17 cellular contexts compared by ENCODE assay signal in genomic region chr10:31424473-31424872, GRCh38.
DNase-seq lines count a peak whose midpoint lies in the region; ATAC-seq, FAIRE-seq and TF ChIP-seq lines count a peak whose summit lies in the region.
"Had no signal": no experiment of that assay in that cellular context is flagged by ENCODE, and none has a peak within 500 bp of the region (broad histone marks: within the 10 kb centered on the region; RNA-seq: fewer than 3 reads in every experiment).

No MANE protein-coding gene starts in this region.

- peak; percentile 65 to 71 for ATAC-seq in activated CD4-positive, CD25-positive, alpha-beta regulatory T cell treated with anti-CD3 and anti-CD28 coated beads, Interleukin-2, amount 50 U/mL, for 24 hours
- peak; percentile 40 for ATAC-seq in stimulated activated naive CD8-positive, alpha-beta T cell treated with anti-CD3 and anti-CD28 coated beads, Interleukin-15, Interleukin-2, amounts not matched to agents 100 U/mL and 50 U/mL, for 24 hours
- no peak for ATAC-seq in stimulated activated naive CD8-positive, alpha-beta T cell treated with anti-CD3 and anti-CD28 coated beads, Interleukin-15, amount 100 ng/mL, for 72 hours
- ATAC-seq in activated CD8-positive, alpha-beta T cell treated with anti-CD3 and anti-CD28 coated beads, Interleukin-2, amount 10 ng/mL, durations not matched to agents 7 days and 5 days = no peak
- ATAC-seq: GM23338 had no signal

- H3K4me3 ChIP-seq in endothelial cell of umbilical vein (replicated peaks in 1 of 3; ENCODE audit: insufficient read depth in 1 of 3, low read depth in 1 of 3, low read length in 3 of 3) = no peak overlapping the region
- H3K4me3 ChIP-seq: BLaER1 treated with 17β-estradiol and CSF1 and Interleukin-3, amounts not matched to agents 10 nM and 100 nM; GM23338 had no signal

- no peak for TF ChIP-seq POLR2A in endothelial cell of umbilical vein (IDR thresholded peaks at IDR 0.05; ENCODE audit: low read depth, low read length)

- no peak for DNase-seq in activated CD4-positive, CD25-positive, alpha-beta regulatory T cell (lab: John Stamatoyannopoulos, UW)
- no peak for DNase-seq in stimulated activated naive CD8-positive, alpha-beta T cell treated with anti-CD3 and anti-CD28 coated beads, Interleukin-15, Interleukin-2, amounts not matched to agents 100 U/mL and 50 U/mL, for 24 hours
- no peak for DNase-seq in stimulated activated naive CD8-positive, alpha-beta T cell treated with anti-CD3 and anti-CD28 coated beads, Interleukin-15, amount 100 ng/mL, for 72 hours
- DNase-seq in endothelial cell of umbilical vein (ENCODE audit: low read depth, low spot score) = no peak
- no peak for DNase-seq in activated CD4-positive, alpha-beta T cell treated with anti-CD3 and anti-CD28 coated beads, Interleukin-2, amount 10 ng/mL, durations not matched to agents 24 days and 14 days
- DNase-seq in activated CD8-positive, alpha-beta memory T cell treated with anti-CD3 and anti-CD28 coated beads for 24 hours = no peak
- no peak for DNase-seq in activated CD8-positive, alpha-beta T cell treated with anti-CD3 and anti-CD28 coated beads, Interleukin-2, amount 10 ng/mL, durations not matched to agents 7 days and 5 days
- DNase-seq: ACHN; CD4-positive, CD25-positive, alpha-beta regulatory T cell; DMS 273 treated with DMSO at 0.1 percent for 48 hours; H9; IMR-90 had no signal

- dilution Hi-C loops in endothelial cell of umbilical vein (cut with MboI; ENCODE audit: extremely low pct_ligation_motif_present, low sequenced_read_pairs) = no loop called here

- H3K9me1 ChIP-seq in endothelial cell of umbilical vein (replicated peaks; ENCODE audit: control insufficient read depth, extremely low read depth, insufficient read depth, low read length) = no peaks in the 10 kb centered on the region

- peak overlapping the region; percentile 38 for H3K4me2 ChIP-seq in endothelial cell of umbilical vein (ENCODE audit: insufficient read depth, low read length)
- H3K4me2 ChIP-seq: BLaER1 treated with 17β-estradiol and CSF1 and Interleukin-3, amounts not matched to agents 10 nM and 100 nM; GM23338 had no signal

- peaks cover 5 to 8% of the 10 kb centered on the region in 2 donors for H3K9me3 Mint-ChIP-seq in stimulated activated naive CD8-positive, alpha-beta T cell treated with anti-CD3 and anti-CD28 coated beads, Interleukin-15, amount 100 ng/mL, for 72 hours
- peaks cover 7% of the 10 kb centered on the region for H3K9me3 Mint-ChIP-seq in activated CD4-positive, alpha-beta T cell treated with anti-CD3 and anti-CD28 coated beads, Interleukin-2, amount 10 ng/mL, durations not matched to agents 24 days and 14 days
- peaks cover 3% of the 10 kb centered on the region for H3K9me3 Mint-ChIP-seq in activated CD8-positive, alpha-beta T cell treated with anti-CD3 and anti-CD28 coated beads, Interleukin-2, amount 10 ng/mL, durations not matched to agents 7 days and 5 days (ENCODE audit: insufficient read depth)
- H3K9me3 Mint-ChIP-seq: GM23338 had no signal

- peaks cover 46% of the 10 kb centered on the region for H3K4me1 Mint-ChIP-seq in stimulated activated naive CD8-positive, alpha-beta T cell treated with anti-CD3 and anti-CD28 coated beads, Interleukin-15, amount 100 ng/mL, for 72 hours
- peaks cover 19% of the 10 kb centered on the region for H3K4me1 Mint-ChIP-seq in activated CD4-positive, alpha-beta T cell treated with anti-CD3 and anti-CD28 coated beads, Interleukin-2, amount 10 ng/mL, durations not matched to agents 24 days and 14 days
- H3K4me1 Mint-ChIP-seq in activated CD8-positive, alpha-beta T cell treated with anti-CD3 and anti-CD28 coated beads, Interleukin-2, amount 10 ng/mL, durations not matched to agents 7 days and 5 days (ENCODE audit: low read depth) = peaks cover 5% of the 10 kb centered on the region
- H3K4me1 Mint-ChIP-seq: GM23338, H9 had no signal

- H3K9ac ChIP-seq in endothelial cell of umbilical vein (replicated peaks; ENCODE audit: extremely low read depth, insufficient read depth, low read length) = no peak overlapping the region
- H3K9ac ChIP-seq: BLaER1 treated with 17β-estradiol and CSF1 and Interleukin-3, amounts not matched to agents 10 nM and 100 nM had no signal

- no TSS peak for BruUV-seq in endothelial cell of umbilical vein (replicated peaks; lab: Mats Ljungman, UMichigan)

- H3K9me3 ChIP-seq in endothelial cell of umbilical vein (replicated peaks; ENCODE audit: control insufficient read depth, insufficient read depth, low read length) = no peaks in the 10 kb centered on the region

- H3K4me1 ChIP-seq in endothelial cell of umbilical vein (ENCODE audit: control insufficient read depth, extremely low read depth, insufficient read depth, low read length) = peaks cover 44% of the 10 kb centered on the region

- POLR2A ChIA-PET in endothelial cell of umbilical vein (lab: Charles Lee) = no interaction called here
- POLR2A ChIA-PET in activated CD8-positive, alpha-beta T cell treated with anti-CD3 and anti-CD28 coated beads, Interleukin-2, amount 10 ng/mL, durations not matched to agents 7 days and 5 days (lab: Charles Lee) = no interaction called here

- no peak overlapping the region for H2AFZ ChIP-seq in endothelial cell of umbilical vein (ENCODE audit: low read depth, low read length)
- H2AFZ ChIP-seq: GM23338 had no signal

- intact Hi-C loops in endothelial cell of umbilical vein (cut with micrococcal nuclease) = no loop called here
- intact Hi-C loops in activated CD4-positive, alpha-beta T cell treated with anti-CD3 and anti-CD28 coated beads, Interleukin-2, amount 10 ng/mL, durations not matched to agents 24 days and 14 days (cut with micrococcal nuclease) = no loop called here

- H3K27me3 ChIP-seq in endothelial cell of umbilical vein (ENCODE audit: control insufficient read depth in 2 of 2, insufficient read depth in 2 of 2, low read length in 2 of 2) = no peaks in the 10 kb centered on the region
- H3K27me3 ChIP-seq: BLaER1 treated with 17β-estradiol and CSF1 and Interleukin-3, amounts not matched to agents 10 nM and 100 nM had no signal

- H3K27ac ChIP-seq in endothelial cell of umbilical vein (ENCODE audit: insufficient read depth, low read depth, low read length) = no peak overlapping the region
- H3K27ac ChIP-seq: 22Rv1; BLaER1 treated with 17β-estradiol and CSF1 and Interleukin-3, amounts not matched to agents 10 nM and 100 nM had no signal

- no peaks in the 10 kb centered on the region for H4K20me1 ChIP-seq in endothelial cell of umbilical vein (replicated peaks; ENCODE audit: control insufficient read depth, extremely low read depth, insufficient read depth, low read length)
- H4K20me1 ChIP-seq: BLaER1 treated with 17β-estradiol and CSF1 and Interleukin-3, amounts not matched to agents 10 nM and 100 nM had no signal

- H3K4me3 Mint-ChIP-seq in stimulated activated naive CD8-positive, alpha-beta T cell treated with anti-CD3 and anti-CD28 coated beads, Interleukin-15, amount 100 ng/mL, for 72 hours = no peak overlapping the region
- H3K4me3 Mint-ChIP-seq in activated CD4-positive, alpha-beta T cell treated with anti-CD3 and anti-CD28 coated beads, Interleukin-2, amount 10 ng/mL, durations not matched to agents 24 days and 14 days = no peak overlapping the region
- no peak overlapping the region for H3K4me3 Mint-ChIP-seq in activated CD8-positive, alpha-beta T cell treated with anti-CD3 and anti-CD28 coated beads, Interleukin-2, amount 10 ng/mL, durations not matched to agents 7 days and 5 days
- H3K4me3 Mint-ChIP-seq: CD4-positive, CD25-positive, alpha-beta regulatory T cell; GM23338; H9 had no signal

- peaks cover 37% of the 10 kb centered on the region for H3K36me3 Mint-ChIP-seq in activated CD4-positive, alpha-beta T cell treated with anti-CD3 and anti-CD28 coated beads, Interleukin-2, amount 10 ng/mL, durations not matched to agents 24 days and 14 days (ENCODE audit: low read depth)
- peaks cover 37% of the 10 kb centered on the region for H3K36me3 Mint-ChIP-seq in activated CD8-positive, alpha-beta T cell treated with anti-CD3 and anti-CD28 coated beads, Interleukin-2, amount 10 ng/mL, durations not matched to agents 7 days and 5 days (ENCODE audit: low read depth)

- CTCF ChIA-PET in endothelial cell of umbilical vein (lab: Charles Lee) = interaction anchor here (1.0 to 1.3 kb wide), 3 partner anchors 9 to 40 kb away, joined by 3 to 7 read pairs (median 5); no protein-coding TSS in a partner anchor
- CTCF ChIA-PET in activated CD8-positive, alpha-beta T cell treated with anti-CD3 and anti-CD28 coated beads, Interleukin-2, amount 10 ng/mL, durations not matched to agents 7 days and 5 days (lab: Charles Lee) = no interaction called here

- no peaks in the 10 kb centered on the region for H3K27me3 Mint-ChIP-seq in stimulated activated naive CD8-positive, alpha-beta T cell treated with anti-CD3 and anti-CD28 coated beads, Interleukin-15, amount 100 ng/mL, for 72 hours
- H3K27me3 Mint-ChIP-seq in activated CD4-positive, alpha-beta T cell treated with anti-CD3 and anti-CD28 coated beads, Interleukin-2, amount 10 ng/mL, durations not matched to agents 24 days and 14 days = no peaks in the 10 kb centered on the region
- no peaks in the 10 kb centered on the region for H3K27me3 Mint-ChIP-seq in activated CD8-positive, alpha-beta T cell treated with anti-CD3 and anti-CD28 coated beads, Interleukin-2, amount 10 ng/mL, durations not matched to agents 7 days and 5 days (ENCODE audit: low read depth)
- H3K27me3 Mint-ChIP-seq: CD4-positive, CD25-positive, alpha-beta regulatory T cell had no signal

- H3K79me2 ChIP-seq in endothelial cell of umbilical vein (ENCODE audit: control insufficient read depth, insufficient read depth, low read length) = peaks cover 82% of the 10 kb centered on the region

- TF ChIP-seq CTCF in endothelial cell of umbilical vein (IDR thresholded peaks at IDR 0.05; ENCODE audit: extremely low read depth in 1 of 2, insufficient read depth in 1 of 2, low read depth in 1 of 2, low read length in 2 of 2) = no peak

- H3K36me3 ChIP-seq in endothelial cell of umbilical vein (ENCODE audit: control insufficient read depth in 2 of 2, extremely low read depth in 1 of 2, insufficient read depth in 2 of 2, low read length in 2 of 2) = peaks cover 0 to 3% of the 10 kb centered on the region in 2 experiments
- H3K36me3 ChIP-seq: BLaER1 treated with 17β-estradiol and CSF1 and Interleukin-3, amounts not matched to agents 10 nM and 100 nM had no signal

- no peak overlapping the region for H3K27ac Mint-ChIP-seq in stimulated activated naive CD8-positive, alpha-beta T cell treated with anti-CD3 and anti-CD28 coated beads, Interleukin-15, amount 100 ng/mL, for 72 hours
- H3K27ac Mint-ChIP-seq in activated CD4-positive, alpha-beta T cell treated with anti-CD3 and anti-CD28 coated beads, Interleukin-2, amount 10 ng/mL, durations not matched to agents 24 days and 14 days = no peak overlapping the region
- H3K27ac Mint-ChIP-seq in activated CD8-positive, alpha-beta T cell treated with anti-CD3 and anti-CD28 coated beads, Interleukin-2, amount 10 ng/mL, durations not matched to agents 7 days and 5 days = no peak overlapping the region
- H3K27ac Mint-ChIP-seq: CD4-positive, CD25-positive, alpha-beta regulatory T cell; GM23338; H9 had no signal

- FAIRE-seq in endothelial cell of umbilical vein (lab: Jason Lieb, UNC) = no peak
- FAIRE-seq: GM18507 had no signal

TF ChIP-seq in endothelial cell of umbilical vein, 7 proteins besides CTCF, POLR2A, EP300 and RAD21 (continues in another document):
- TF ChIP-seq EZH2 (IDR thresholded peaks at IDR 0.05; ENCODE audit: borderline replicate concordance, low read depth, low read length, severe bottlenecking) = no peak
- TF ChIP-seq FOS (IDR thresholded peaks at IDR 0.05; ENCODE audit: borderline replicate concordance, insufficient read depth, low read length) = no peak

Comparison
In these comparisons a context has a peak if more than half of its experiments do, and no peak if none do; other contexts are left out.
1. ATAC-seq: peak in activated CD4-positive, CD25-positive, alpha-beta regulatory T cell treated with anti-CD3 and anti-CD28 coated beads, Interleukin-2, amount 50 U/mL, for 24 hours (2 of 2) and stimulated activated naive CD8-positive, alpha-beta T cell treated with anti-CD3 and anti-CD28 coated beads, Interleukin-15, Interleukin-2, amounts not matched to agents 100 U/mL and 50 U/mL, for 24 hours (single experiment); none in stimulated activated naive CD8-positive, alpha-beta T cell treated with anti-CD3 and anti-CD28 coated beads, Interleukin-15, amount 100 ng/mL, for 72 hours (single experiment) and activated CD8-positive, alpha-beta T cell treated with anti-CD3 and anti-CD28 coated beads, Interleukin-2, amount 10 ng/mL, durations not matched to agents 7 days and 5 days (single experiment).